Comparison of ENCODE assay signal across 34 cellular contexts in genomic region chr4:126563389-126563788, GRCh38.
"Had no signal": no experiment of that assay in that cellular context is flagged by ENCODE, and none has a peak within 500 bp of the region (broad histone marks: within the 10 kb centered on the region; RNA-seq: fewer than 3 reads in every experiment).

No MANE protein-coding gene starts in this region.

- H3K4me1 ChIP-seq: adrenal gland, body of pancreas, breast epithelium had no signal

- H3K9me3 ChIP-seq: adrenal gland, body of pancreas, breast epithelium had no signal

- H3K27me3 ChIP-seq: adrenal gland, body of pancreas, brain microvascular endothelial cell, breast epithelium had no signal

- FAIRE-seq: astrocyte, TTC549 had no signal

- H3K27ac ChIP-seq: adrenal gland, body of pancreas, brain microvascular endothelial cell, breast epithelium, VCaP had no signal

- ATAC-seq: activated CD8-positive, alpha-beta T cell treated with anti-CD3 and anti-CD28 coated beads for 36 hours; activated naive CD4-positive, alpha-beta T cell treated with anti-CD3 and anti-CD28 coated beads, Interleukin-2, amount 50 U/mL, for 72 hours; activated T-cell treated with anti-CD3 and anti-CD28 coated beads, Interleukin-2, amount 50 U/mL, for 4 hours; activated T-cell treated with anti-CD3 and anti-CD28 coated beads, Interleukin-2, amount 50 U/mL, for 72 hours; activated T-helper 17 cell treated with anti-CD3 and anti-CD28 coated beads, Interleukin-2, amount 50 U/mL, for 72 hours; body of pancreas had no signal

- DNase-seq: activated B cell treated with CpG ODN at 0.5 μM for 24 hours; activated CD4-positive, alpha-beta memory T cell treated with anti-CD3 and anti-CD28 coated beads for 36 hours; activated CD4-positive, alpha-beta T cell treated with anti-CD3 and anti-CD28 coated beads for 4 hours; activated CD4-positive, alpha-beta T cell treated with anti-CD3 and anti-CD28 coated beads, Interleukin-2, amount 10 ng/mL, durations not matched to agents 24 days and 14 days; activated CD4-positive, alpha-beta T cell treated with anti-CD3 and anti-CD28 coated beads, Interleukin-2, amount 50 U/mL, for 1 hour; activated CD4-positive, alpha-beta T cell treated with anti-CD3 and anti-CD28 coated beads, Interleukin-2, amount 50 U/mL, for 4 hours; activated CD4-positive, CD25-positive, alpha-beta regulatory T cell treated with anti-CD3 and anti-CD28 coated beads, Interleukin-2, amount 50 U/mL, for 72 hours; activated CD8-positive, alpha-beta memory T cell treated with anti-CD3 and anti-CD28 coated beads, Interleukin-2, amount 50 U/mL, for 4 hours; activated CD8-positive, alpha-beta T cell treated with anti-CD3 and anti-CD28 coated beads for 36 hours; activated effector memory CD4-positive, alpha-beta T cell treated with anti-CD3 and anti-CD28 coated beads, Interleukin-2, amount 50 U/mL, for 16 hours; activated gamma-delta T cell treated with Interleukin-2 at 50 U/mL for 16 hours; activated naive CD4-positive, alpha-beta T cell; activated naive CD4-positive, alpha-beta T cell treated with anti-CD3 and anti-CD28 coated beads for 36 hours; activated naive CD4-positive, alpha-beta T cell treated with anti-CD3 and anti-CD28 coated beads, Interleukin-2, amount 50 U/mL, for 16 hours; activated naive CD8-positive, alpha-beta T cell treated with anti-CD3 and anti-CD28 coated beads for 36 hours; activated T-cell treated with anti-CD3 and anti-CD28 coated beads for 4 hours; activated T-cell treated with anti-CD3 and anti-CD28 coated beads, Interleukin-2, amount 50 U/mL, for 1 hour; activated T-cell treated with anti-CD3 and anti-CD28 coated beads, Interleukin-2, amount 50 U/mL, for 4 hours; activated T-cell treated with anti-CD3 and anti-CD28 coated beads, Interleukin-2, amount 50 U/mL, for 72 hours; adrenal gland; amniotic stem cell; aorta; body of pancreas; brain microvascular endothelial cell; caudate nucleus; cerebellar nuclear complex; T-helper 2 cell; T-helper 9 cell had no signal

- H3K4me3 ChIP-seq: adrenal gland, body of pancreas, breast epithelium had no signal

- H3K36me3 ChIP-seq: adrenal gland, brain microvascular endothelial cell, breast epithelium had no signal
